Comparison of ENCODE assay signal across 1 cellular context in the genomic region with DNA sequence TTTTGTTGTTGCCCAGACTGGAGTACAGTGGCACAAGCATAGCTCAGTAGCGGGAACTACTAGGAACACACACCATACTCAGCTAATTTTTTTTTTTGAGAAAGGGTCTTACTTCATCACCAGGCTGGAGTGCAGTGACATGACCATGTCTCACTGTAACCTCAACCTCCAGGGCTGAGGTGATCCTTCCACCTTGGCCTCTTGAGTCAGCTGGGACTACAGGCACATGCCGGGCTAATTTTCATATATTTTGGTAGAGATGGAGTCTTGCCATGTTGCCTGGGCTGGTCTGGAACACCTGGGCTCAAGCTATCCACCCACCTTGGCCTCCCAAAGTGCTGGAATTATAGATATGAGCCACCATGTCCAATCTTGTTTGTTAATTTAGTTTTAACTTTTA.
TF ChIP-seq lines count a peak whose summit lies in the region.

No MANE protein-coding gene starts in this region.

TF ChIP-seq in GM12891, 5 proteins besides CTCF, POLR2A, EP300 and RAD21:
- TF ChIP-seq POU2F2 (IDR thresholded peaks at IDR 0.05; ENCODE audit: low read depth, low read length) (no peak), TAF1 (IDR thresholded peaks at IDR 0.05; ENCODE audit: low read depth, low read length) (no peak), SPI1 (IDR thresholded peaks at IDR 0.05; ENCODE audit: low read depth, low read length) (no peak), PAX5 (IDR thresholded peaks at IDR 0.05; ENCODE audit: insufficient read depth, low read length, severe bottlenecking) (no peak), POLR2AphosphoS5 (IDR thresholded peaks at IDR 0.05; ENCODE audit: low read depth, low read length) (no peak)
